In genomic region chr4:3047464-3048286, GRCh38 we compare ENCODE assay signal across 8 cellular contexts. TPM values are rescaled to one million over a fixed set of nuclear protein-coding genes. Genes with fewer than 3 reads are reported as not detected.
DNase-seq lines count a peak whose midpoint lies in the region; ATAC-seq and TF ChIP-seq lines count a peak whose summit lies in the region.

No MANE protein-coding gene starts in this region.

- no peak for TF ChIP-seq POLR2A in heart left ventricle (IDR thresholded peaks at IDR 0.05)

- H3K36me3 ChIP-seq in RWPE2 (ENCODE audit: low read depth), result no peaks in the 10 kb centered on the region
- H3K36me3 ChIP-seq in heart left ventricle, result no peaks in the 10 kb centered on the region

- 56 to 58% (median 57%) methylated on average over 20 of the region's 20 CpGs for WGBS in heart left ventricle, 4 donors

- H3K4me1 ChIP-seq in RWPE2 (ENCODE audit: insufficient read depth, poor library complexity, severe bottlenecking) (no peaks in the 10 kb centered on the region), heart left ventricle (peaks cover 0 to 35% (median 7%) of the 10 kb centered on the region in 12 donors)

- no peaks in the 10 kb centered on the region for H3K9me3 ChIP-seq in RWPE2 (ENCODE audit: severe bottlenecking)
- H3K9me3 ChIP-seq in heart left ventricle, result no peaks in the 10 kb centered on the region

- in situ Hi-C loops in Caki2 (cut with HindIII; ENCODE audit: low pct_unique_long_range_greater_than_20kb, low sequenced_read_pairs), result no loop called here

- DNase-seq in Caki2 (ENCODE audit: low read depth), result peak; percentile 77
- DNase-seq in RWPE2 (ENCODE audit: low spot score), result no peak
- DNase-seq in activated naive CD4-positive, alpha-beta T cell treated with anti-CD3 and anti-CD28 coated beads, Interleukin-2, amount 50 U/mL, for 16 hours, result peak; percentile 65
- DNase-seq in heart left ventricle, result peak; percentile 56 to 79 (median 66)
- peak; percentile 44 for DNase-seq in renal cortical epithelial cell (ENCODE audit: low read depth)
- DNase-seq in NCI-H774 (lab: John Stamatoyannopoulos, UW), result no peak

- H3K4me3 ChIP-seq in RWPE2 (ENCODE audit: severe bottlenecking), result no peak overlapping the region
- H3K4me3 ChIP-seq in heart left ventricle, result peak overlapping the region in 6 of 12 donors; percentile 21 to 39 (median 30)

- ATAC-seq in GM19397 (IDR thresholded peaks at IDR 0.05; ENCODE audit: unreplicated experiment), result peak; percentile 89
- ATAC-seq in HG03520 (IDR thresholded peaks at IDR 0.05; ENCODE audit: unreplicated experiment), result peak; percentile 91
- ATAC-seq in RWPE2 (ENCODE audit: low read depth), result peak; percentile 66
- peak; percentile 40 to 70 (median 56) for ATAC-seq in heart left ventricle

- H3K27ac ChIP-seq in RWPE2 (ENCODE audit: poor library complexity, severe bottlenecking) (no peak overlapping the region), heart left ventricle (peak overlapping the region in 1 of 12 donors; percentile 49)

- TF ChIP-seq CTCF in RWPE2 (IDR thresholded peaks at IDR 0.05; ENCODE audit: poor library complexity, severe bottlenecking) (peak; percentile 81), heart left ventricle (IDR thresholded peaks at IDR 0.05) (peak; percentile 64 to 81 (median 74))

- intact Hi-C loops in heart left ventricle (cut with DNase I), result no loop called here

- H3K27me3 ChIP-seq in RWPE2 (ENCODE audit: insufficient read depth, poor library complexity, severe bottlenecking), result no peaks in the 10 kb centered on the region
- H3K27me3 ChIP-seq in heart left ventricle, result no peaks in the 10 kb centered on the region

RNA-seq across cellular contexts. Expression of gene HTT-AS, which starts 26.7 kb away (rescaled TPM):
- total RNA-seq in Caki2 (2014; rRNA removed; shearing (Covaris generic); ENCODE audit: low replicate concordance), result not detected in 2 replicates
- total RNA-seq in heart left ventricle (not detected), renal cortical epithelial cell (not detected in 2 replicates)
- not detected for polyA plus RNA-seq in heart left ventricle

RNA-seq across cellular contexts. Expression of gene HTT, which starts 26.8 kb away (rescaled TPM):
- total RNA-seq in Caki2 (2014; rRNA removed; shearing (Covaris generic); ENCODE audit: low replicate concordance), result 11.4 and 20.7 TPM in 2 replicates
- 100 to 1,000 TPM in 1 of 9 donors, 10 to 100 TPM in 8; 16.1 to 122 (median 33.9) TPM for total RNA-seq in heart left ventricle
- 10 to 100 TPM; 13.9 to 16.5 TPM for polyA plus RNA-seq in heart left ventricle
- 91.8 and 102 TPM in 2 replicates for total RNA-seq in renal cortical epithelial cell

Comparison
In these comparisons a context has a peak if more than half of its experiments do, and no peak if none do; other contexts are left out.
1. DNase-seq: peak in Caki2 (single experiment), activated naive CD4-positive, alpha-beta T cell treated with anti-CD3 and anti-CD28 coated beads, Interleukin-2, amount 50 U/mL, for 16 hours (single experiment), heart left ventricle (5 of 5) and renal cortical epithelial cell (single experiment); none in RWPE2 (single experiment) and NCI-H774 (single experiment).
2. Peak in every context shown above with its lines, with median percentiles within 50 percentile points of each other: ATAC-seq.